In genomic region chr7:102457352-102457924, GRCh38 we compare ENCODE assay signal across 17 cellular contexts.
"Had no signal": no experiment of that assay in that cellular context is flagged by ENCODE, and none has a peak within 500 bp of the region (broad histone marks: within the 10 kb centered on the region; RNA-seq: fewer than 3 reads in every experiment).

No MANE protein-coding gene starts in this region.

- H3K9me3 ChIP-seq: neutrophil, psoas muscle, spleen, stomach had no signal

- H3K4me3 Mint-ChIP-seq: nephron progenitor cell; stimulated activated memory B cell treated with anti-CD40 and anti-IgM and Interleukin-4, amounts not matched to agents 10 μg/mL and 1 μg/mL and 100 μg/mL, for 72 hours had no signal

- H3K4me1 ChIP-seq: foreskin keratinocyte, parathyroid adenoma had no signal

- H3K9me3 Mint-ChIP-seq: naive thymus-derived CD4-positive, alpha-beta T cell; nephron progenitor cell; stimulated activated memory B cell treated with anti-CD40 and anti-IgM and Interleukin-4, amounts not matched to agents 10 μg/mL and 1 μg/mL and 100 μg/mL, for 72 hours had no signal

- DNase-seq: effector memory CD4-positive, alpha-beta T cell; foreskin keratinocyte; kidney glomerular epithelial cell; naive thymus-derived CD4-positive, alpha-beta T cell; nephron progenitor cell; psoas muscle; retina; spleen; stimulated activated CD4-positive, alpha-beta T cell treated with anti-CD3 and anti-CD28 coated beads, Interleukin-15, amount 100 ng/mL, for 24 hours; stimulated activated CD4-positive, alpha-beta T cell treated with anti-CD3 and anti-CD28 coated beads, Interleukin-1b, Interleukin-23, amount 100 ng/mL, for 48 hours; stimulated activated CD4-positive, alpha-beta T cell treated with anti-CD3 and anti-CD28 coated beads, Interleukin-4, amount 100 ng/mL, for 24 hours; stomach; trophoblast cell had no signal

- H3K27ac Mint-ChIP-seq: stimulated activated memory B cell treated with anti-CD40 and anti-IgM and Interleukin-4, amounts not matched to agents 10 μg/mL and 1 μg/mL and 100 μg/mL, for 72 hours had no signal

- H3K4me3 ChIP-seq: hepatocyte, psoas muscle, spleen, stomach had no signal

- H3K4me2 ChIP-seq: hepatocyte had no signal

- H3K27me3 Mint-ChIP-seq: naive thymus-derived CD4-positive, alpha-beta T cell; stimulated activated memory B cell treated with anti-CD40 and anti-IgM and Interleukin-4, amounts not matched to agents 10 μg/mL and 1 μg/mL and 100 μg/mL, for 72 hours had no signal

- H3K9ac ChIP-seq: parathyroid adenoma had no signal

- H3K27ac ChIP-seq: foreskin keratinocyte, hepatocyte, neutrophil, parathyroid adenoma, psoas muscle, spleen, stomach had no signal

- H2AFZ ChIP-seq: hepatocyte, parathyroid adenoma had no signal

- H3K27me3 ChIP-seq: foreskin keratinocyte, hepatocyte, neutrophil, spleen, stomach had no signal
